ENCODE assay signal across 26 cellular contexts in the genomic region with DNA sequence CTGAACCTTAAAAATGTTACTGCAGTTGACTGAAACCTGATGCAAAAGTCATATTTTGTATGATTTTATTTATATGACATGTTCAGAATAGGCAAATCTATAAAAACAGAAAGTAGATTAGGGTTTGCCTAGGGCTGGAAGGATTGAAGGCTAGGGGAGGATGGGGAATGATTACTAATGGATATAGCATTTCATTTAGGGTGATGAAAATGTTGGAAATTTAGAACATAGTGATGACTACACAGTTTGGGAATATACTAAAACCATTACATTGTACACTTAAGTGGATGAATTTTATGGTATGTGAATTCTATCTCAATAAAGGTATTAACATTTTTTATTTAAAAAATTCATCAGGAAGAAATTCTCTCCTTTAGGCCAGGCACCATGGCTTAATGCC.
"Had no signal": no experiment of that assay in that cellular context is flagged by ENCODE, and none has a peak within 500 bp of the region (broad histone marks: within the 10 kb centered on the region; RNA-seq: fewer than 3 reads in every experiment).

No MANE protein-coding gene starts in this region.

- H3K4me1 ChIP-seq: ascending aorta, body of pancreas had no signal

- H3K27ac ChIP-seq: ascending aorta, body of pancreas had no signal

- H3K4me3 Mint-ChIP-seq: activated CD4-positive, alpha-beta T cell treated with anti-CD3 and anti-CD28 coated beads, Interleukin-2, amount 10 ng/mL, durations not matched to agents 24 days and 14 days; activated CD8-positive, alpha-beta memory T cell treated with anti-CD3 and anti-CD28 coated beads, Interleukin-2, amount 10 ng/mL, durations not matched to agents 7 days and 5 days; activated naive CD4-positive, alpha-beta T cell treated with anti-CD3 and anti-CD28 coated beads, Interleukin-2, amount 50 U/mL, for 24 hours; activated T-cell treated with anti-CD3 and anti-CD28 coated beads, Interleukin-2, amount 50 U/mL, for 24 hours; activated T-helper 1 cell treated with anti-CD3 and anti-CD28 coated beads, Interleukin-12 subunit alpha, Interleukin-12 subunit beta, Interleukin-2, Interleukin-4 antibody, amounts not matched to agents 30 ng/mL and 10 ng/mL and 1 ng/mL, durations not matched to agents 14 hours and 24 hours and 36 hours; T-helper 17 cell; WTC11 had no signal

- H3K9me3 ChIP-seq: ascending aorta, body of pancreas, MG63 had no signal

- H3K36me3 Mint-ChIP-seq: activated CD8-positive, alpha-beta memory T cell treated with anti-CD3 and anti-CD28 coated beads, Interleukin-2, amount 10 ng/mL, durations not matched to agents 7 days and 5 days; activated naive CD4-positive, alpha-beta T cell treated with anti-CD3 and anti-CD28 coated beads, Interleukin-2, amount 50 U/mL, for 24 hours; WTC11 had no signal

- H3K27me3 Mint-ChIP-seq: activated T-cell treated with anti-CD3 and anti-CD28 coated beads, Interleukin-2, amount 50 U/mL, for 24 hours; T-helper 17 cell had no signal

- H3K4me3 ChIP-seq: ascending aorta, body of pancreas, MG63 had no signal

- H3K27ac Mint-ChIP-seq: activated CD4-positive, alpha-beta T cell treated with anti-CD3 and anti-CD28 coated beads, Interleukin-2, amount 10 ng/mL, durations not matched to agents 24 days and 14 days; activated CD8-positive, alpha-beta memory T cell treated with anti-CD3 and anti-CD28 coated beads, Interleukin-2, amount 10 ng/mL, durations not matched to agents 7 days and 5 days; activated naive CD4-positive, alpha-beta T cell treated with anti-CD3 and anti-CD28 coated beads, Interleukin-2, amount 50 U/mL, for 24 hours; activated T-cell treated with anti-CD3 and anti-CD28 coated beads, Interleukin-2, amount 50 U/mL, for 24 hours; activated T-helper 1 cell treated with anti-CD3 and anti-CD28 coated beads, Interleukin-12 subunit alpha, Interleukin-12 subunit beta, Interleukin-2, Interleukin-4 antibody, amounts not matched to agents 30 ng/mL and 10 ng/mL and 1 ng/mL, durations not matched to agents 14 hours and 24 hours and 36 hours; T-helper 17 cell; WTC11 had no signal

- H3K9me3 Mint-ChIP-seq: activated CD4-positive, alpha-beta T cell treated with anti-CD3 and anti-CD28 coated beads, Interleukin-2, amount 10 ng/mL, durations not matched to agents 24 days and 14 days; activated naive CD4-positive, alpha-beta T cell treated with anti-CD3 and anti-CD28 coated beads, Interleukin-2, amount 50 U/mL, for 24 hours; activated T-cell treated with anti-CD3 and anti-CD28 coated beads, Interleukin-2, amount 50 U/mL, for 24 hours; activated T-helper 1 cell treated with anti-CD3 and anti-CD28 coated beads, Interleukin-12 subunit alpha, Interleukin-12 subunit beta, Interleukin-2, Interleukin-4 antibody, amounts not matched to agents 30 ng/mL and 10 ng/mL and 1 ng/mL, durations not matched to agents 14 hours and 24 hours and 36 hours; WTC11 had no signal

- H3K27me3 ChIP-seq: ascending aorta, body of pancreas, MG63 had no signal

- ATAC-seq: activated CD8-positive, alpha-beta memory T cell treated with anti-CD3 and anti-CD28 coated beads, Interleukin-2, amount 10 ng/mL, durations not matched to agents 7 days and 5 days; body of pancreas; PC-3; T-helper 17 cell; WTC11 had no signal

- DNase-seq: activated CD4-positive, alpha-beta T cell treated with anti-CD3 and anti-CD28 coated beads, Interleukin-2, amount 10 ng/mL, durations not matched to agents 24 days and 14 days; activated CD4-positive, alpha-beta T cell treated with anti-CD3 and anti-CD28 coated beads, Interleukin-2, amount 50 U/mL, for 48 hours; activated CD4-positive, CD25-positive, alpha-beta regulatory T cell treated with anti-CD3 and anti-CD28 coated beads, Interleukin-2, amount 50 U/mL, for 72 hours; activated CD8-positive, alpha-beta memory T cell treated with anti-CD3 and anti-CD28 coated beads, Interleukin-2, amount 10 ng/mL, durations not matched to agents 7 days and 5 days; activated effector memory CD4-positive, alpha-beta T cell treated with Interleukin-2 at 50 U/mL for 16 hours; activated naive CD4-positive, alpha-beta T cell; activated T-cell treated with anti-CD3 and anti-CD28 coated beads, Interleukin-2, amount 50 U/mL, for 24 hours; amniotic stem cell; body of pancreas; central memory CD4-positive, alpha-beta T cell; MG63; MV-4-11; NCI-H1105; NCI-H1436; NCI-H187 treated with DMSO at 0.1 percent for 48 hours; NCI-H2081 treated with DMSO at 0.1 percent for 48 hours; NCI-H446; NCI-H524; PC-3; SHP77 treated with DMSO at 0.1 percent for 48 hours; T-helper 17 cell; T-helper 9 cell had no signal

- H3K4me1 Mint-ChIP-seq: activated CD4-positive, alpha-beta T cell treated with anti-CD3 and anti-CD28 coated beads, Interleukin-2, amount 10 ng/mL, durations not matched to agents 24 days and 14 days; activated CD8-positive, alpha-beta memory T cell treated with anti-CD3 and anti-CD28 coated beads, Interleukin-2, amount 10 ng/mL, durations not matched to agents 7 days and 5 days; activated naive CD4-positive, alpha-beta T cell treated with anti-CD3 and anti-CD28 coated beads, Interleukin-2, amount 50 U/mL, for 24 hours; WTC11 had no signal

- H3K36me3 ChIP-seq: ascending aorta, MG63 had no signal
